15 cellular contexts compared by ENCODE assay signal in the genomic region with DNA sequence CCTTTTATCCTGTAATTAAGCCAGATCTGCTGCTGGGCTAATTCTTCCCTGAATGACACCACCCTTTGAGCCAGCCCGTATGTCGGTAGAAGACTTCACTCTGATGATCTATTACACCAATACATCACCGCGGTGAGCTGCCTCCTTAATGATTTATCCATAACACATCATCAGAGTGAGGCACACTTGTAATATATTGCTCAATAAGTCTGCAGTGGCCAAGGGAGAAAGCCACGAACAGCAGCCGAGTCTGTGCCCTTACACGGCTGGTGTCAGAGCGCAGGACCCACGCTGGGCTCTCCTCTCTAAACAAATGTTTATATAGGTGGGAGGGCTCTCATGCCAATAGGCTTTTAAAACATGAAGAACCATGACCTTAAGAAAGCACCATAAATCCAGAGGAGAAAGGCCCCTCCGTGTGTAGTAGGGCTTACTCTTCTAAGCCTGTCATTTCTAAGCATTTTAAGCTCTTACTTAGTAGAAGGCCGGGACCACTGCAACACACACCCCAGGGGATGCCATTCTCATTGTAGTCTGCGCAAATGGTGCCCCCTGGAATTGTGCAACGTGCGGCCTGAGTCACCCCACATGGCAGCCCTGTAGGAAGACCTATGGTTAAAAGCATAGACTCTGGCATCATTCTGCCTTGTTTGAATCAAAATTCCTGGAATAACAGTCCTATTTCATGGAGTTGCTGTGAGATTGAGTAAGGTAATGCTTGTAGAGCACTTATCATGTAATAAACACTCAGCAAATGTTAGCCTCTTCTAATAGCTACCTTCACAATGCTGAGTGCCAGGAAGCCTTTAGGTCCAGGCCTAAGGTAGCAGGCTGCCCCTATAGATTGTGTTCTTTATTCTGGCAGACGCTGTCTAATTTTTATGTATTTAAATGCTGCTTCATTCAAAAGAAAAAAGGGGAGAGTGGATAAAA. TPM values are rescaled to one million over a fixed set of nuclear protein-coding genes. Genes with fewer than 3 reads are reported as not detected.
DNase-seq lines count a peak whose midpoint lies in the region; ATAC-seq and TF ChIP-seq lines count a peak whose summit lies in the region.
"Had no signal": no experiment of that assay in that cellular context is flagged by ENCODE, and none has a peak within 500 bp of the region (broad histone marks: within the 10 kb centered on the region; RNA-seq: fewer than 3 reads in every experiment).

No MANE protein-coding gene starts in this region.

- peaks cover 0 to 4% (median 0%) of the 10 kb centered on the region in 4 donors for H3K4me1 ChIP-seq in upper lobe of left lung
- H3K4me1 ChIP-seq: SJCRH30 had no signal

- no peak for TF ChIP-seq EP300 in upper lobe of left lung (IDR thresholded peaks at IDR 0.05)

- no peak for TF ChIP-seq CTCF in choroid plexus epithelial cell (conservative IDR thresholded peaks at IDR 0.05; ENCODE audit: low read depth, low read length)
- TF ChIP-seq CTCF in upper lobe of left lung (IDR thresholded peaks at IDR 0.05): no peak

- H3K9me3 ChIP-seq in upper lobe of left lung: no peaks in the 10 kb centered on the region
- H3K9me3 ChIP-seq: SJCRH30 had no signal

- WGBS in upper lobe of left lung, 2 donors: 63 to 69% methylated on average over 9 to 15 of the region's 15 CpGs

- H3K4me3 ChIP-seq in choroid plexus epithelial cell (ENCODE audit: low read depth, low read length): no peak overlapping the region
- H3K4me3 ChIP-seq in upper lobe of left lung: no peak overlapping the region
- H3K4me3 ChIP-seq: SJCRH30 had no signal

- no peak for TF ChIP-seq POLR2A in upper lobe of left lung (IDR thresholded peaks at IDR 0.05)

- no peaks in the 10 kb centered on the region for H3K27me3 ChIP-seq in upper lobe of left lung
- H3K27me3 ChIP-seq: SJCRH30 had no signal

- no peak overlapping the region for H3K27ac ChIP-seq in upper lobe of left lung
- H3K27ac ChIP-seq: SJCRH30 had no signal

- no peaks in the 10 kb centered on the region for H3K36me3 ChIP-seq in upper lobe of left lung
- H3K36me3 ChIP-seq: SJCRH30 had no signal

- no peak for ATAC-seq in GM21529 (IDR thresholded peaks at IDR 0.05; ENCODE audit: unreplicated experiment)
- no peak for ATAC-seq in upper lobe of left lung (ENCODE audit: low FRiP score in 2 of 2)
- no peak for ATAC-seq in GM21825 (IDR thresholded peaks at IDR 0.05; ENCODE audit: unreplicated experiment)
- ATAC-seq: stimulated activated naive CD8-positive, alpha-beta T cell treated with anti-CD3 and anti-CD28 coated beads, Interleukin-15, Interleukin-2, amounts not matched to agents 100 U/mL and 50 U/mL, for 24 hours; WTC11 had no signal

- peak; percentile 28 for DNase-seq in HK-2 (ENCODE audit: unreplicated experiment)
- peak; percentile 82 for DNase-seq in NCI-H226
- peak; percentile 21 for DNase-seq in choroid plexus epithelial cell (ENCODE audit: low read depth)
- peak; percentile 40 for DNase-seq in retina
- no peak for DNase-seq in upper lobe of left lung
- DNase-seq in foreskin melanocyte: no peak
- DNase-seq: CD4-positive, alpha-beta T cell; effector CD8-positive, alpha-beta T cell; hypothalamus; SJCRH30; stimulated activated CD4-positive, alpha-beta T cell treated with anti-CD3 and anti-CD28 coated beads, Interleukin-4, amount 100 ng/mL, for 1 hour; stimulated activated naive CD8-positive, alpha-beta T cell treated with anti-CD3 and anti-CD28 coated beads, Interleukin-15, Interleukin-2, amounts not matched to agents 100 U/mL and 50 U/mL, for 24 hours had no signal

RNA-seq across cellular contexts. Expression of gene MRPS23, which starts 26.1 kb away (rescaled TPM):
- total RNA-seq in upper lobe of left lung: 10 to 100 TPM; 11.4 to 50.6 (median 19.1) TPM

Comparison
In these comparisons a context has a peak if more than half of its experiments do, and no peak if none do; other contexts are left out.
1. DNase-seq: peak in HK-2 (single experiment), NCI-H226 (single experiment), choroid plexus epithelial cell (single experiment) and retina (single experiment); none in upper lobe of left lung (0 of 2) and foreskin melanocyte (single experiment).